In the genomic region with DNA sequence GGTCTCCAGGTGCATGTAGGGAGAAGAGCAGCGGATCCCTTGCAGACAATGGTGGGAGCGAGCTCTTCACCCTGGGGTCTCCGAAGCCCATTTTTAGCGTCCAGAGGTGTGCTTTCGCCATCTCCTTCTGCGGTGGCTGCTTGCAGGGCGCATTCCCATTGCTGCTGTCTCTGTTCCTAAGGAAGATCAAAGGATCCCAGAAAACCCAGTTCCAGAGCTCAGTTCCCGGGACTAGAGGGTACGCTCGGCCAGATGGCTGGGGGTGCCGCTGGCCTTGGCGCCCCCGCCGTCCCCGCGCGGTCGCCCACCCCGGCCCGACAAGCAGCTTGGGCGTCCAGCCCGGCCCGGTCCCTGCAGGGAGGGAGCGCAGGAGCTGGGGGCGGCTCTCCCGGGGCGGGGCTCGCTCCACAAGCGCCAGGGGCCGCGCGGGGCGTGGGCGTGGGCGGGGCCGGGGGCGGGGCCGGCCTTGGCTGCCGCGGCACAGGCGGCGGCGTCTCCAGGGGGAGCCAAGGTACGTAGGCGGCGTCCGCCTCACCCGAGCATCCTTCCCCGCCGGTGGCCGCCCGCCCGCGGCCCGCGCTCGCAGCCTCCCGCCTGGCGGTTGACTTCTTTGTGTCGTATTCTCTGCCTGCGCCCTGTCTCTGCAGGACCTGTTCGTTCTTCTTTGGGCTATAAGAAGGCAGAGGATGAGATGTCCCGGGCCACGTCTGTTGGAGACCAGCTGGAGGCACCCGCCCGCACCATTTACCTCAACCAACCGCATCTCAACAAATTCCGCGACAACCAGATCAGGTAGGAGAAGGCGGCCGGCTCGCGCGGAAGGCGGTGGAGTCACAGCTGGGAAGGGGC, we compare ENCODE assay signal across 10 cellular contexts.
DNase-seq lines count a peak whose midpoint lies in the region; ATAC-seq and TF ChIP-seq lines count a peak whose summit lies in the region.
"Had no signal": no experiment of that assay in that cellular context is flagged by ENCODE, and none has a peak within 500 bp of the region (broad histone marks: within the 10 kb centered on the region; RNA-seq: fewer than 3 reads in every experiment).

No MANE protein-coding gene starts in this region.

- DNase-seq in GM13977 (ENCODE audit: low spot score) = peak; percentile 66
- DNase-seq in NCI-H2171 treated with DMSO at 0.1 percent for 48 hours (lab: John Stamatoyannopoulos, UW) = peak; percentile 63
- DNase-seq in cerebellar cortex (ENCODE audit: low spot score) = peak; percentile 69
- DNase-seq in osteoblast (ENCODE audit: insufficient read length, low spot score, missing footprints) = peak; percentile 85
- no peak for DNase-seq in KG1 (lab: John Stamatoyannopoulos, UW)

- H3K4me1 Mint-ChIP-seq in activated T-helper 17 cell treated with anti-CD3 and anti-CD28 coated beads, Interleukin-2, amount 50 U/mL, for 72 hours = peaks cover 5% of the 10 kb centered on the region

- H3K9me3 ChIP-seq in osteoblast (ENCODE audit: low read depth, low read length) = no peaks in the 10 kb centered on the region
- H3K9me3 ChIP-seq: neutrophil had no signal

- H3K4me2 ChIP-seq in osteoblast (ENCODE audit: insufficient read depth, low read length) = peak overlapping the region; percentile 43

- H4K20me1 ChIP-seq in osteoblast (ENCODE audit: insufficient read depth, low read length) = no peaks in the 10 kb centered on the region

- no peak overlapping the region for H2AFZ ChIP-seq in osteoblast (ENCODE audit: low read length)

- no peaks in the 10 kb centered on the region for H3K9me3 Mint-ChIP-seq in activated T-helper 17 cell treated with anti-CD3 and anti-CD28 coated beads, Interleukin-2, amount 50 U/mL, for 72 hours

- no peaks in the 10 kb centered on the region for H3K36me3 ChIP-seq in osteoblast (ENCODE audit: insufficient read depth, low read length)
- H3K36me3 ChIP-seq: neutrophil had no signal

- no peaks in the 10 kb centered on the region for H3K36me3 Mint-ChIP-seq in activated T-helper 17 cell treated with anti-CD3 and anti-CD28 coated beads, Interleukin-2, amount 50 U/mL, for 72 hours (ENCODE audit: low read depth)

- no peak overlapping the region for H3K27ac Mint-ChIP-seq in activated T-helper 17 cell treated with anti-CD3 and anti-CD28 coated beads, Interleukin-2, amount 50 U/mL, for 72 hours

- no peak overlapping the region for H3K4me3 Mint-ChIP-seq in activated T-helper 17 cell treated with anti-CD3 and anti-CD28 coated beads, Interleukin-2, amount 50 U/mL, for 72 hours

- H3K4me3 ChIP-seq in osteoblast (ENCODE audit: insufficient read depth, low read length) = peak overlapping the region; percentile 33

- no peaks in the 10 kb centered on the region for H3K79me2 ChIP-seq in osteoblast (ENCODE audit: insufficient read depth, low read length)

- peaks cover 4% of the 10 kb centered on the region for H3K4me1 ChIP-seq in osteoblast (ENCODE audit: insufficient read depth, low read length)

- TF ChIP-seq CTCF in GM13977 (IDR thresholded peaks at IDR 0.05; ENCODE audit: extremely low read depth, insufficient read depth, missing control alignments) (no peak), osteoblast (IDR thresholded peaks at IDR 0.05; ENCODE audit: extremely low read depth, low read depth, low read length) (no peak)

- ATAC-seq in HG02678 (IDR thresholded peaks at IDR 0.05; ENCODE audit: unreplicated experiment) (no peak), GM21825 (IDR thresholded peaks at IDR 0.05; ENCODE audit: unreplicated experiment) (no peak)
- no peak for ATAC-seq in activated T-helper 17 cell treated with anti-CD3 and anti-CD28 coated beads, Interleukin-2, amount 50 U/mL, for 72 hours (replicated peaks)

- H3K27me3 Mint-ChIP-seq in activated T-helper 17 cell treated with anti-CD3 and anti-CD28 coated beads, Interleukin-2, amount 50 U/mL, for 72 hours = peaks cover 53% of the 10 kb centered on the region

- peaks cover 25% of the 10 kb centered on the region for H3K27me3 ChIP-seq in osteoblast (ENCODE audit: insufficient read depth, low read length)

- in situ Hi-C loops in GM13977 (cut with MboI; ENCODE audit: low pct_unique_long_range_greater_than_20kb, low sequenced_read_pairs, unreplicated experiment) = no loop called here

- no peak overlapping the region for H3K27ac ChIP-seq in osteoblast (ENCODE audit: low read depth, low read length)
- H3K27ac ChIP-seq: HL-60, neutrophil had no signal
